8 cellular contexts compared by ENCODE assay signal in genomic region chr15:89378699-89379422, GRCh38. TPM values are rescaled to one million over a fixed set of nuclear protein-coding genes. Genes with fewer than 3 reads are reported as not detected.
DNase-seq lines count a peak whose midpoint lies in the region; ATAC-seq and FAIRE-seq lines count a peak whose summit lies in the region.

No MANE protein-coding gene starts in this region.

- no peak for FAIRE-seq in small intestine (lab: Jason Lieb, UNC)

- H3K27ac ChIP-seq in angular gyrus (ENCODE audit: low read depth, low read length), result peak overlapping the region; percentile 82
- no peak overlapping the region for H3K27ac ChIP-seq in small intestine (ENCODE audit: low read depth in 1 of 2, low read length in 1 of 2)

- no peaks in the 10 kb centered on the region for H3K36me3 ChIP-seq in H7 (replicated peaks; ENCODE audit: control insufficient read depth, insufficient read depth, low read length)
- no peaks in the 10 kb centered on the region for H3K36me3 ChIP-seq in small intestine (ENCODE audit: control insufficient read depth in 2 of 2, insufficient read depth in 2 of 2, low read length in 2 of 2)

- H3K4me3 ChIP-seq in H7 (ENCODE audit: insufficient read depth, low read depth, low read length), result peak overlapping the region; percentile 25; the same call in 1 of the 2 replicates
- peak overlapping the region; percentile 13 to 27 for H3K4me3 ChIP-seq in small intestine (ENCODE audit: low read depth in 1 of 2, low read length in 2 of 2)

- H3K27me3 ChIP-seq in H7 (ENCODE audit: control insufficient read depth, insufficient read depth, low read length), result peaks cover 98% of the 10 kb centered on the region
- peaks cover 9 to 57% of the 10 kb centered on the region in 2 donors for H3K27me3 ChIP-seq in small intestine (ENCODE audit: control insufficient read depth in 2 of 2, insufficient read depth in 2 of 2, low read length in 2 of 2)

- no peak for ATAC-seq in GM19395 (IDR thresholded peaks at IDR 0.05; ENCODE audit: unreplicated experiment)
- ATAC-seq in GM21737 (IDR thresholded peaks at IDR 0.05; ENCODE audit: unreplicated experiment), result no peak
- no peak for ATAC-seq in HG02981 (IDR thresholded peaks at IDR 0.05; ENCODE audit: unreplicated experiment)

- DNase-seq in H7 (peak; percentile 77), iPS-NIHi7 (ENCODE audit: extremely low spot score) (peak; percentile 22), small intestine (no peak), 8988T (no peak)

- 3 to 9% (median 5%) methylated on average over 70 to 75 of the region's 75 CpGs for WGBS in small intestine, 3 donors

- H3K9me3 ChIP-seq in small intestine (ENCODE audit: control insufficient read depth, low read depth), result no peaks in the 10 kb centered on the region

- H3K4me1 ChIP-seq in small intestine (ENCODE audit: control insufficient read depth in 2 of 2, insufficient read depth in 1 of 2, low read depth in 1 of 2, low read length in 1 of 2), result peaks cover 0 to 9% of the 10 kb centered on the region in 2 donors

RNA-seq across cellular contexts. Expression of gene POLG, which starts 44.2 kb away (rescaled TPM):
- total RNA-seq in H7 (2014; rRNA removed; shearing (Covaris generic)), result 79.4 and 87.8 TPM in 2 replicates
- 10 to 100 TPM; 33.0 to 47.0 (median 37.3) TPM for polyA plus RNA-seq in small intestine

Comparison
In these comparisons a context has a peak if more than half of its experiments do, and no peak if none do; other contexts are left out.
1. DNase-seq: peak in H7 (single experiment) and iPS-NIHi7 (single experiment); none in small intestine (single experiment) and 8988T (single experiment).